ENCODE assay signal across 16 cellular contexts in the genomic region with DNA sequence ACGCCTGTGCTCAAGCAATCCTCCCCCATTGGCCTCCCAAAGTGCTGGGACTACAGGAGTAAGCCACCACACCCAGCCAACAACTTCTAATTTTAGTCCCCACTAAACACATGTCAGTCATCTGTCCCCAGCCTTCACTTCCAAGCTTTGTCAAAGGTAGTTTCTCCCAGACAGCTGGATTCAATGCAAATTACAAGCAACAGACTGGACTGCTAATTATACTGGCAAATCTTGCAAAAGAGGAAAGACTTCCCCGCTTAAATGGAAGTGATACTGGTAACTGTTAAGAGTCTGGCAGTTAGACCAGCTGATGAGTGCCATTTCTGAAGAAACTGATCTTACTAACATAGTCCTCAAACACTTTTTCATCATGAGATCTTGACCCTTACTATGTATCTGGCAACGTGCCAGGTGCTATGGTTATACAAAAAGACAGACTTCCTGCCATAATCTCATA. TPM values are rescaled to one million over a fixed set of nuclear protein-coding genes. Genes with fewer than 3 reads are reported as not detected.
DNase-seq lines count a peak whose midpoint lies in the region; ATAC-seq and TF ChIP-seq lines count a peak whose summit lies in the region.
"Had no signal": no experiment of that assay in that cellular context is flagged by ENCODE, and none has a peak within 500 bp of the region (broad histone marks: within the 10 kb centered on the region; RNA-seq: fewer than 3 reads in every experiment).

No MANE protein-coding gene starts in this region.

- CTCF ChIA-PET in naive thymus-derived CD4-positive, alpha-beta T cell (lab: Charles Lee), result interaction anchor here (0.5 kb wide), 1 partner anchor 23 kb away, joined by 3 read pairs; no protein-coding TSS in a partner anchor

- no peak overlapping the region for H3K27ac ChIP-seq in naive thymus-derived CD4-positive, alpha-beta T cell (ENCODE audit: low read depth, low read length)
- H3K27ac ChIP-seq in uterus, result no peak overlapping the region
- H3K27ac ChIP-seq: 22Rv1, neutrophil had no signal

- H3K4me3 Mint-ChIP-seq in naive thymus-derived CD4-positive, alpha-beta T cell, result no peak overlapping the region

- no peak for TF ChIP-seq CTCF in uterus (IDR thresholded peaks at IDR 0.05)

- no peak overlapping the region for H3K27ac Mint-ChIP-seq in naive thymus-derived CD4-positive, alpha-beta T cell

- H3K4me1 Mint-ChIP-seq in naive thymus-derived CD4-positive, alpha-beta T cell, result peaks cover 17 to 41% (median 26%) of the 10 kb centered on the region in 7 donors

- no peaks in the 10 kb centered on the region for H3K9me3 Mint-ChIP-seq in naive thymus-derived CD4-positive, alpha-beta T cell

- DNase-seq in DMS153 treated with DMSO at 0.1 percent for 48 hours (lab: John Stamatoyannopoulos, UW; ENCODE audit: unreplicated experiment) (peak; percentile 1), DMS153 (lab: John Stamatoyannopoulos, UW) (no peak), uterus (no peak), HT-29 (ENCODE audit: low spot score) (no peak)
- no peak for DNase-seq in naive thymus-derived CD4-positive, alpha-beta T cell
- DNase-seq: activated naive CD4-positive, alpha-beta T cell treated with Interleukin-2 at 50 U/mL for 16 hours; GDM1; GOT3; NCI-H524 treated with DMSO at 0.1 percent for 48 hours; stimulated activated CD4-positive, alpha-beta T cell treated with anti-CD3 and anti-CD28 coated beads, Interleukin-4, amount 100 ng/mL, for 4 hours; trophoblast cell had no signal

- POLR2A ChIA-PET in naive thymus-derived CD4-positive, alpha-beta T cell (lab: Charles Lee), result no interaction called here

- no peaks in the 10 kb centered on the region for H3K27me3 ChIP-seq in naive thymus-derived CD4-positive, alpha-beta T cell (ENCODE audit: control insufficient read depth in 2 of 2, insufficient read depth in 2 of 2, low read length in 2 of 2)
- H3K27me3 ChIP-seq in uterus, result no peaks in the 10 kb centered on the region
- H3K27me3 ChIP-seq: neutrophil had no signal

- H3K36me3 Mint-ChIP-seq in naive thymus-derived CD4-positive, alpha-beta T cell, result peaks cover 4 to 24% (median 19%) of the 10 kb centered on the region in 5 donors

- H3K9me3 ChIP-seq in naive thymus-derived CD4-positive, alpha-beta T cell (ENCODE audit: control insufficient read depth in 2 of 3, low read length in 3 of 3), result no peaks in the 10 kb centered on the region
- H3K9me3 ChIP-seq in uterus, result no peaks in the 10 kb centered on the region
- H3K9me3 ChIP-seq: neutrophil had no signal

- TF ChIP-seq POLR2A in Raji (IDR thresholded peaks at IDR 0.05; ENCODE audit: insufficient read depth, low read depth, low read length) (peak; percentile 62), uterus (IDR thresholded peaks at IDR 0.05) (no peak)

- peaks cover 0 to 19% (median 5%) of the 10 kb centered on the region in 3 experiments for H3K36me3 ChIP-seq in naive thymus-derived CD4-positive, alpha-beta T cell (ENCODE audit: control insufficient read depth in 2 of 3, insufficient read depth in 3 of 3, low read length in 3 of 3)
- H3K36me3 ChIP-seq in uterus, result no peaks in the 10 kb centered on the region
- H3K36me3 ChIP-seq: neutrophil had no signal

- H3K4me3 ChIP-seq in naive thymus-derived CD4-positive, alpha-beta T cell (ENCODE audit: low read length), result no peak overlapping the region
- no peak overlapping the region for H3K4me3 ChIP-seq in uterus

- no peaks in the 10 kb centered on the region for H3K27me3 Mint-ChIP-seq in naive thymus-derived CD4-positive, alpha-beta T cell

- ATAC-seq in HG03045 (IDR thresholded peaks at IDR 0.05; ENCODE audit: unreplicated experiment), result peak; percentile 60
- peak; percentile 52 for ATAC-seq in naive thymus-derived CD4-positive, alpha-beta T cell
- no peak for ATAC-seq in HG03135 (IDR thresholded peaks at IDR 0.05; ENCODE audit: unreplicated experiment)

- intact Hi-C loops in naive thymus-derived CD4-positive, alpha-beta T cell (cut with micrococcal nuclease), result no loop called here
- intact Hi-C loops in uterus (cut with DNase I; ENCODE audit: low total_unique reads), result no loop called here

- peaks cover 6 to 22% of the 10 kb centered on the region in 2 donors for H3K4me1 ChIP-seq in naive thymus-derived CD4-positive, alpha-beta T cell (ENCODE audit: control insufficient read depth in 2 of 2, insufficient read depth in 2 of 2, low read length in 2 of 2)
- H3K4me1 ChIP-seq in uterus, result no peaks in the 10 kb centered on the region

RNA-seq across cellular contexts. Expression of a gene that starts 8.2 kb away (rescaled TPM):
- 100 to 1,000 TPM in 4 of 5 experiments, 10 to 100 TPM in 1; 99.3 to 138 (median 104) TPM for total RNA-seq in naive thymus-derived CD4-positive, alpha-beta T cell
- 10 to 100 TPM; 41.7 to 44.6 TPM for polyA plus RNA-seq in naive thymus-derived CD4-positive, alpha-beta T cell
- 10 to 100 TPM; 54.8 to 96.0 (median 72.7) TPM for total RNA-seq in uterus
- 25.9 and 45.9 TPM in 2 replicates for total RNA-seq in HT-29 (2014; rRNA removed; shearing (Covaris generic))

RNA-seq across cellular contexts. Expression of a gene that starts 38.7 kb away (rescaled TPM):
- total RNA-seq in naive thymus-derived CD4-positive, alpha-beta T cell, result 10 to 100 TPM; 10.6 to 19.2 (median 15.1) TPM
- polyA plus RNA-seq in naive thymus-derived CD4-positive, alpha-beta T cell, result 10 to 100 TPM; 14.0 to 15.7 TPM
- 10 to 100 TPM; 18.0 to 81.8 (median 39.5) TPM for total RNA-seq in uterus
- total RNA-seq in HT-29 (2014; rRNA removed; shearing (Covaris generic)), result 64.7 and 83.3 TPM in 2 replicates

RNA-seq across cellular contexts. Expression of a gene that starts 39.1 kb away (rescaled TPM):
- 10 to 100 TPM; 43.4 to 54.4 (median 51.0) TPM for total RNA-seq in naive thymus-derived CD4-positive, alpha-beta T cell
- polyA plus RNA-seq in naive thymus-derived CD4-positive, alpha-beta T cell, result 10 to 100 TPM in 1 of 2 donors, 1 to 10 TPM in 1; 8.3 to 16.7 TPM
- total RNA-seq in uterus, result 100 to 1,000 TPM in 1 of 4 donors, 10 to 100 TPM in 3; 26.5 to 142 (median 67.0) TPM
- total RNA-seq in HT-29 (2014; rRNA removed; shearing (Covaris generic)), result 67.3 and 94.4 TPM in 2 replicates
